8 cellular contexts compared by ENCODE assay signal in genomic region chr16:11257131-11257938, GRCh38. TPM values are rescaled to one million over a fixed set of nuclear protein-coding genes. Genes with fewer than 3 reads are reported as not detected.
DNase-seq lines count a peak whose midpoint lies in the region; ATAC-seq and TF ChIP-seq lines count a peak whose summit lies in the region.

No MANE protein-coding gene starts in this region.

- peak overlapping the region; percentile 97 for H2AK5ac ChIP-seq in mesendoderm (ENCODE audit: low read length)

- H3K4me3 Mint-ChIP-seq in CD4-positive, CD25-positive, alpha-beta regulatory T cell, result peak overlapping the region; percentile 97 to 100 (median 97)
- peak overlapping the region; percentile 88 for H3K4me3 Mint-ChIP-seq in stimulated activated memory B cell treated with anti-CD40 and anti-IgM and Interleukin-4, amounts not matched to agents 10 μg/mL and 1 μg/mL and 100 μg/mL, for 72 hours

- H3K9me3 Mint-ChIP-seq in CD4-positive, CD25-positive, alpha-beta regulatory T cell, result no peaks in the 10 kb centered on the region
- H3K9me3 Mint-ChIP-seq in stimulated activated memory B cell treated with anti-CD40 and anti-IgM and Interleukin-4, amounts not matched to agents 10 μg/mL and 1 μg/mL and 100 μg/mL, for 72 hours, result no peaks in the 10 kb centered on the region

- H3K27me3 Mint-ChIP-seq in CD4-positive, CD25-positive, alpha-beta regulatory T cell, result no peaks in the 10 kb centered on the region
- H3K27me3 Mint-ChIP-seq in stimulated activated memory B cell treated with anti-CD40 and anti-IgM and Interleukin-4, amounts not matched to agents 10 μg/mL and 1 μg/mL and 100 μg/mL, for 72 hours, result no peaks in the 10 kb centered on the region

- H3K36me3 Mint-ChIP-seq in CD4-positive, CD25-positive, alpha-beta regulatory T cell, result peaks cover 6% of the 10 kb centered on the region
- H3K36me3 Mint-ChIP-seq in stimulated activated memory B cell treated with anti-CD40 and anti-IgM and Interleukin-4, amounts not matched to agents 10 μg/mL and 1 μg/mL and 100 μg/mL, for 72 hours, result peaks cover 31% of the 10 kb centered on the region

- peak overlapping the region; percentile 70 for H3K4me3 ChIP-seq in CD4-positive, CD25-positive, alpha-beta regulatory T cell (ENCODE audit: low read depth, low read length)
- H3K4me3 ChIP-seq in epithelial cell of esophagus (ENCODE audit: low read length) (peak overlapping the region; percentile 73), mesendoderm (ENCODE audit: low read length) (peak overlapping the region; percentile 8)

- peak overlapping the region; percentile 93 for H3K56ac ChIP-seq in mesendoderm (ENCODE audit: low read length)

- peaks cover 26% of the 10 kb centered on the region for H3K79me2 ChIP-seq in mesendoderm (ENCODE audit: control insufficient read depth, insufficient read depth, low read length)

- no peak overlapping the region for H3K23ac ChIP-seq in mesendoderm (ENCODE audit: low read length)

- DNase-seq in CD4-positive, CD25-positive, alpha-beta regulatory T cell, result peak; percentile 40 to 83 (median 57)
- peak; percentile 58 for DNase-seq in HS-27A (ENCODE audit: low read depth)
- DNase-seq in NCI-H82 treated with DMSO at 0.1 percent for 48 hours (lab: John Stamatoyannopoulos, UW; ENCODE audit: unreplicated experiment), result peak; percentile 67
- peak; percentile 80 for DNase-seq in activated CD8-positive, alpha-beta memory T cell treated with anti-CD3 and anti-CD28 coated beads for 24 hours
- DNase-seq in epithelial cell of esophagus (ENCODE audit: low read depth), result peak; percentile 85
- DNase-seq in mesendoderm, result peak; percentile 90

- no peaks in the 10 kb centered on the region for H3K36me3 ChIP-seq in CD4-positive, CD25-positive, alpha-beta regulatory T cell (ENCODE audit: control insufficient read depth, insufficient read depth, low read length)
- peaks cover 9% of the 10 kb centered on the region for H3K36me3 ChIP-seq in mesendoderm (ENCODE audit: control insufficient read depth, insufficient read depth, low read length)

- H3K4ac ChIP-seq in mesendoderm (ENCODE audit: low read depth, low read length), result no peak overlapping the region

- H3K27ac ChIP-seq in CD4-positive, CD25-positive, alpha-beta regulatory T cell (ENCODE audit: insufficient read depth, low read length, poor library complexity, severe bottlenecking), result peak overlapping the region; percentile 91
- no peak overlapping the region for H3K27ac ChIP-seq in mesendoderm (ENCODE audit: low read depth, low read length)

- peak overlapping the region; percentile 73 for H3K4me2 ChIP-seq in mesendoderm (ENCODE audit: low read length)

- ATAC-seq in CD4-positive, CD25-positive, alpha-beta regulatory T cell (ENCODE audit: low read depth in 2 of 2), result peak; percentile 14 to 17
- ATAC-seq in stimulated activated memory B cell treated with anti-CD40 and anti-IgM and Interleukin-4, amounts not matched to agents 10 μg/mL and 1 μg/mL and 100 μg/mL, for 72 hours, result peak; percentile 13
- no peak for ATAC-seq in GM19397 (IDR thresholded peaks at IDR 0.05; ENCODE audit: unreplicated experiment)

- peaks cover 11 to 49% (median 31%) of the 10 kb centered on the region in 4 donors for H3K4me1 Mint-ChIP-seq in CD4-positive, CD25-positive, alpha-beta regulatory T cell
- H3K4me1 Mint-ChIP-seq in stimulated activated memory B cell treated with anti-CD40 and anti-IgM and Interleukin-4, amounts not matched to agents 10 μg/mL and 1 μg/mL and 100 μg/mL, for 72 hours, result peaks cover 39% of the 10 kb centered on the region

- peak overlapping the region; percentile 30 for H4K8ac ChIP-seq in mesendoderm (ENCODE audit: low read depth, low read length)

- no peaks in the 10 kb centered on the region for H3K27me3 ChIP-seq in CD4-positive, CD25-positive, alpha-beta regulatory T cell (ENCODE audit: control insufficient read depth, insufficient read depth, low read length)
- no peaks in the 10 kb centered on the region for H3K27me3 ChIP-seq in mesendoderm (ENCODE audit: insufficient read depth, low read length, poor library complexity)

- no peak overlapping the region for H2BK15ac ChIP-seq in mesendoderm (replicated peaks; ENCODE audit: low read depth)

- H2BK120ac ChIP-seq in mesendoderm (ENCODE audit: low read depth, low read length), result no peak overlapping the region

- no peak overlapping the region for H4K5ac ChIP-seq in mesendoderm (ENCODE audit: low read length)

- peak overlapping the region; percentile 94 for H3K18ac ChIP-seq in mesendoderm (ENCODE audit: low read length)

- peak overlapping the region; percentile 83 for H3K9ac ChIP-seq in mesendoderm (ENCODE audit: low read length)

- TF ChIP-seq CTCF in epithelial cell of esophagus (IDR thresholded peaks at IDR 0.05; ENCODE audit: insufficient read depth, low read depth, low read length, missing control alignments), result peak; percentile 80

- peaks cover 47% of the 10 kb centered on the region for H3K4me1 ChIP-seq in CD4-positive, CD25-positive, alpha-beta regulatory T cell (ENCODE audit: control insufficient read depth, insufficient read depth, low read length, poor library complexity, severe bottlenecking)
- peaks cover 3% of the 10 kb centered on the region for H3K4me1 ChIP-seq in mesendoderm (ENCODE audit: control insufficient read depth, low read depth, low read length)

- peak overlapping the region; percentile 94 to 96 (median 96) for H3K27ac Mint-ChIP-seq in CD4-positive, CD25-positive, alpha-beta regulatory T cell
- peak overlapping the region; percentile 90 for H3K27ac Mint-ChIP-seq in stimulated activated memory B cell treated with anti-CD40 and anti-IgM and Interleukin-4, amounts not matched to agents 10 μg/mL and 1 μg/mL and 100 μg/mL, for 72 hours

- WGBS in mesendoderm (ENCODE audit: extremely low coverage, insufficient coverage, low lambda C conversion rate), result no CpG with 5 or more reads among the region's 21 CpGs

- H3K9me3 ChIP-seq in CD4-positive, CD25-positive, alpha-beta regulatory T cell (ENCODE audit: control insufficient read depth in 2 of 2, low read length in 2 of 2), result no peaks in the 10 kb centered on the region

- peak overlapping the region; percentile 73 for H2BK5ac ChIP-seq in mesendoderm (ENCODE audit: low read length)

- peaks cover 10% of the 10 kb centered on the region for H3K79me1 ChIP-seq in mesendoderm (ENCODE audit: low read length)

RNA-seq across cellular contexts. Expression of gene SOCS1, which starts 1.3 kb away (rescaled TPM):
- 91.5 TPM for total RNA-seq in CD4-positive, CD25-positive, alpha-beta regulatory T cell
- 10 to 100 TPM in 2 of 4 donors, 1 to 10 TPM in 2; 8.6 to 15.2 (median 9.7) TPM for polyA plus RNA-seq in CD4-positive, CD25-positive, alpha-beta regulatory T cell
- polyA plus RNA-seq in mesendoderm (2013, experiment 1 of 2), result 62.9 TPM
- polyA plus RNA-seq in mesendoderm (2013, experiment 2 of 2), result 59.7 TPM

RNA-seq across cellular contexts. Expression of gene TNP2, which starts 11.8 kb away (rescaled TPM):
- total RNA-seq in CD4-positive, CD25-positive, alpha-beta regulatory T cell, result not detected
- polyA plus RNA-seq in CD4-positive, CD25-positive, alpha-beta regulatory T cell, result not detected
- polyA plus RNA-seq in mesendoderm (2013, experiment 1 of 2), result not detected
- not detected for polyA plus RNA-seq in mesendoderm (2013, experiment 2 of 2)

RNA-seq across cellular contexts. Expression of gene PRM3, which starts 16.1 kb away (rescaled TPM):
- total RNA-seq in CD4-positive, CD25-positive, alpha-beta regulatory T cell, result not detected
- polyA plus RNA-seq in CD4-positive, CD25-positive, alpha-beta regulatory T cell, result not detected
- not detected for polyA plus RNA-seq in mesendoderm (2013, experiment 1 of 2)
- not detected for polyA plus RNA-seq in mesendoderm (2013, experiment 2 of 2)

RNA-seq across cellular contexts. Expression of gene PRM2, which starts 18.9 kb away (rescaled TPM):
- total RNA-seq in CD4-positive, CD25-positive, alpha-beta regulatory T cell, result not detected
- polyA plus RNA-seq in CD4-positive, CD25-positive, alpha-beta regulatory T cell, result not detected
- not detected for polyA plus RNA-seq in mesendoderm (2013, experiment 1 of 2)
- not detected for polyA plus RNA-seq in mesendoderm (2013, experiment 2 of 2)

RNA-seq across cellular contexts. Expression of gene PRM1, which starts 23.8 kb away (rescaled TPM):
- not detected for total RNA-seq in CD4-positive, CD25-positive, alpha-beta regulatory T cell
- polyA plus RNA-seq in CD4-positive, CD25-positive, alpha-beta regulatory T cell, result not detected
- polyA plus RNA-seq in mesendoderm (2013, experiment 1 of 2), result 1.9 TPM
- 2.6 TPM for polyA plus RNA-seq in mesendoderm (2013, experiment 2 of 2)

Comparison
In these comparisons a context has a peak if more than half of its experiments do, and no peak if none do; other contexts are left out.
1. H3K4me3 ChIP-seq: peak in every context shown above with its lines; median percentile 73 in epithelial cell of esophagus; 70 in CD4-positive, CD25-positive, alpha-beta regulatory T cell; 8 in mesendoderm.